Comparison of ENCODE assay signal across 1 cellular context in the genomic region with DNA sequence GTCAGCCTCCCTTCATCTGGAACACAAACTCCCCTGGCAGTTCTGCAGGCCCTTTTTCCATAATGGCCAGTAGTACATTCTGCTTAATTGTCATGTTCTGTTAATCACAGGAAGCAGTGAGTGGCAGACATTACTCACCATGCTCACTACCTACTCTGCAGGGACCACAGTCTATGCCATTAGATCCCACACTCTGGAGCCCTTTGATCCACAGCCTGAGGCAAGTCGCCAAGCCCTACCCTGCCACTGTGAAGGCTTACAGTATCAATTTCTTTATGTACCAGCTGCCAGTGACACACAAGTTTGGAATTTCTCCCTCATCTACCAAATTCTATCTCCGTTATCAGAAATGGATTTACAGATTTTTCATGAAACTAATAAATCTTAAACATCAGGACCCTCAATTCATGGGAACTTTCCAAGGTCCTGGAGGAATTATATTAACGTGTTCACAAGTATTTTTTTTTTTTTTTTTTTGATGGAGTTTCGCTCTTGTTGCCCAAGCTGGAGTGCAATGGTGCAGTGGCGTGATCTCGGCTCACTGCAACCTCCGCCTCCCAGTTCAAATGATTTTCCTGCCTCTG.
TF ChIP-seq lines count a peak whose summit lies in the region.

No MANE protein-coding gene starts in this region.

TF ChIP-seq in HCT116, 20 proteins besides CTCF, POLR2A, EP300 and RAD21 (continued from another document):
- peak; percentile 15; the same call in 1 of the 2 replicates for TF ChIP-seq REST (IDR thresholded peaks at IDR 0.05; ENCODE audit: low read depth)
- TF ChIP-seq SP1 (IDR thresholded peaks at IDR 0.05; ENCODE audit: low read depth), result peak; percentile 69
- peak; percentile 99 for TF ChIP-seq TCF7L2 (IDR thresholded peaks at IDR 0.05; ENCODE audit: borderline replicate concordance, extremely low read depth, insufficient read depth, insufficient read length)
- no peak for TF ChIP-seq SRF (IDR thresholded peaks at IDR 0.05; ENCODE audit: low read depth)
- TF ChIP-seq YY1 (IDR thresholded peaks at IDR 0.05; ENCODE audit: extremely low read depth, insufficient replicate concordance, low read depth, low read length), result no peak
TF ChIP-seq in HCT116: peak in this region for 7.
